ENCODE assay signal across 8 cellular contexts in genomic region chr3:122680381-122681293, GRCh38. TPM values are rescaled to one million over a fixed set of nuclear protein-coding genes. Genes with fewer than 3 reads are reported as not detected.
A peak's percentile ranks its signal among the peaks of the same experiment; 100 is the strongest.
DNase-seq lines count a peak whose midpoint lies in the region; ATAC-seq and TF ChIP-seq lines count a peak whose summit lies in the region.

TSS of gene PARP14 (plus strand) at chr3:122680839. CDS start at chr3:122680884, 45 bp downstream.

- POLR2A ChIA-PET in activated naive CD8-positive, alpha-beta T cell treated with anti-CD3 and anti-CD28 coated beads, Interleukin-2, amount 10 ng/mL, durations not matched to agents 7 days and 5 days (lab: Charles Lee) = interaction anchor here (0.6 to 5.3 kb wide), 16 partner anchors 12 to 297 kb away, joined by 3 to 160 read pairs (median 6); partner anchors contain the start of genes DTX3L, FAM162A, KPNA1 and PARP15

- peak within 1 kb of the TSS; percentile 96 for H3K4me3 Mint-ChIP-seq in activated naive CD8-positive, alpha-beta T cell treated with anti-CD3 and anti-CD28 coated beads, Interleukin-2, amount 10 ng/mL, durations not matched to agents 7 days and 5 days
- peak within 1 kb of the TSS; percentile 81 for H3K4me3 Mint-ChIP-seq in glutamatergic neuron (ENCODE audit: unreplicated experiment)
- peak within 1 kb of the TSS; percentile 93 for H3K4me3 Mint-ChIP-seq in osteocyte (ENCODE audit: unreplicated experiment)

- peaks cover 13 to 31% of the 10 kb centered on the region in 2 donors for H3K4me1 ChIP-seq in thyroid gland

- peaks cover 29% of the 10 kb centered on the region for H3K36me3 Mint-ChIP-seq in activated naive CD8-positive, alpha-beta T cell treated with anti-CD3 and anti-CD28 coated beads, Interleukin-2, amount 10 ng/mL, durations not matched to agents 7 days and 5 days
- H3K36me3 Mint-ChIP-seq in glutamatergic neuron (ENCODE audit: unreplicated experiment) (no peaks in the 10 kb centered on the region), osteocyte (ENCODE audit: unreplicated experiment) (peaks cover 6% of the 10 kb centered on the region)

- H3K4me3 ChIP-seq in thyroid gland (replicated peaks in 1 of 3) = peak within 1 kb of the TSS; percentile 17 to 88 (median 73)

- H3K4me1 Mint-ChIP-seq in activated naive CD8-positive, alpha-beta T cell treated with anti-CD3 and anti-CD28 coated beads, Interleukin-2, amount 10 ng/mL, durations not matched to agents 7 days and 5 days = peaks cover 49% of the 10 kb centered on the region
- H3K4me1 Mint-ChIP-seq in glutamatergic neuron (ENCODE audit: low read depth, unreplicated experiment) (peaks cover 4% of the 10 kb centered on the region), osteocyte (ENCODE audit: unreplicated experiment) (peaks cover 52% of the 10 kb centered on the region)

- H3K9me3 Mint-ChIP-seq in activated naive CD8-positive, alpha-beta T cell treated with anti-CD3 and anti-CD28 coated beads, Interleukin-2, amount 10 ng/mL, durations not matched to agents 7 days and 5 days = no peaks in the 10 kb centered on the region
- peaks cover 2% of the 10 kb centered on the region for H3K9me3 Mint-ChIP-seq in glutamatergic neuron (ENCODE audit: unreplicated experiment)
- H3K9me3 Mint-ChIP-seq in osteocyte (ENCODE audit: unreplicated experiment) = no peaks in the 10 kb centered on the region

- H3K27ac ChIP-seq in thyroid gland = peak within 1 kb of the TSS; percentile 95 to 99 (median 98)

- H3K27me3 ChIP-seq in thyroid gland = no peaks in the 10 kb centered on the region

- ATAC-seq in GM19023 (IDR thresholded peaks at IDR 0.05; ENCODE audit: unreplicated experiment) = peak; percentile 47
- peak; percentile 72 for ATAC-seq in activated naive CD8-positive, alpha-beta T cell treated with anti-CD3 and anti-CD28 coated beads, Interleukin-2, amount 10 ng/mL, durations not matched to agents 7 days and 5 days (ENCODE audit: low read depth)

- TF ChIP-seq CTCF in AG09319 (IDR thresholded peaks at IDR 0.05; ENCODE audit: low read depth, low read length) = no peak; the same call in 1 of the 2 replicates
- no peak for TF ChIP-seq CTCF in glutamatergic neuron (IDR thresholded peaks at IDR 0.05; ENCODE audit: partially characterized antibody, unreplicated experiment)
- no peak for TF ChIP-seq CTCF in osteocyte (IDR thresholded peaks at IDR 0.05)
- peak in 4 of 6 experiments; percentile 7 to 29 (median 29) for TF ChIP-seq CTCF in thyroid gland (IDR thresholded peaks at IDR 0.05)

- 0 to 2% methylated on average over 32 to 37 of the region's 66 CpGs for WGBS in thyroid gland, 2 donors

- DNase-seq in AG09319 (ENCODE audit: extremely low read depth, low read depth) (peak; percentile 30), HT1080 (ENCODE audit: low read depth) (peak; percentile 75), SW 1271 (lab: John Stamatoyannopoulos, UW) (peak; percentile 18 to 66), glutamatergic neuron (no peak), osteocyte (ENCODE audit: extremely low spot score, unreplicated experiment) (peak; percentile 90), thyroid gland (peak; percentile 73 to 74)
- peak; percentile 76 for DNase-seq in activated naive CD8-positive, alpha-beta T cell treated with anti-CD3 and anti-CD28 coated beads, Interleukin-2, amount 10 ng/mL, durations not matched to agents 7 days and 5 days

- TF ChIP-seq POLR2A in thyroid gland (IDR thresholded peaks at IDR 0.05) = peak in 1 of 2 donors; percentile 67

- H3K9me3 ChIP-seq in thyroid gland = no peaks in the 10 kb centered on the region

- intact Hi-C loops in thyroid gland (cut with DNase I) = loop anchor here (2.0 to 10.0 kb wide), 2 partner anchors 120 to 266 kb away; partner anchors contain the start of gene WDR5B

- H3K36me3 ChIP-seq in thyroid gland = peaks cover 5% of the 10 kb centered on the region in 2 donors

- no peaks in the 10 kb centered on the region for H3K27me3 Mint-ChIP-seq in activated naive CD8-positive, alpha-beta T cell treated with anti-CD3 and anti-CD28 coated beads, Interleukin-2, amount 10 ng/mL, durations not matched to agents 7 days and 5 days
- peaks cover 22% of the 10 kb centered on the region for H3K27me3 Mint-ChIP-seq in glutamatergic neuron (ENCODE audit: unreplicated experiment)
- H3K27me3 Mint-ChIP-seq in osteocyte (ENCODE audit: unreplicated experiment) = no peaks in the 10 kb centered on the region

- peak within 1 kb of the TSS; percentile 96 for H3K27ac Mint-ChIP-seq in activated naive CD8-positive, alpha-beta T cell treated with anti-CD3 and anti-CD28 coated beads, Interleukin-2, amount 10 ng/mL, durations not matched to agents 7 days and 5 days
- H3K27ac Mint-ChIP-seq in glutamatergic neuron (ENCODE audit: unreplicated experiment) = no peak within 1 kb of the TSS
- peak within 1 kb of the TSS; percentile 98 for H3K27ac Mint-ChIP-seq in osteocyte (ENCODE audit: unreplicated experiment)

RNA-seq across cellular contexts. Expression of gene PARP14, which starts in this region (rescaled TPM):
- 19.8 and 21.0 TPM in 2 replicates for total RNA-seq in HT1080 (2014; rRNA removed; shearing (Covaris generic))
- polyA plus RNA-seq in HT1080 (2015; cell fraction: cytosol; rRNA removed) = 6.8 and 9.5 TPM in 2 replicates
- 36.2 and 42.0 TPM in 2 replicates for polyA plus RNA-seq in HT1080 (2015; cell fraction: nucleus; rRNA removed)
- total RNA-seq in activated naive CD8-positive, alpha-beta T cell treated with anti-CD3 and anti-CD28 coated beads, Interleukin-2, amount 10 ng/mL, durations not matched to agents 7 days and 5 days = 100 to 1,000 TPM; 128 to 129 TPM
- total RNA-seq in glutamatergic neuron (ENCODE audit: unreplicated experiment) (0.05 TPM), osteocyte (48.1 and 48.4 TPM in 2 replicates), thyroid gland (100 to 1,000 TPM in 1 of 4 donors, 10 to 100 TPM in 3; 44.5 to 107 (median 69.4) TPM)

Comparison
In these comparisons a context has a peak if more than half of its experiments do, and no peak if none do; other contexts are left out.
1. RNA of gene PARP14 (total RNA-seq): 128 to 129 TPM in activated naive CD8-positive, alpha-beta T cell treated with anti-CD3 and anti-CD28 coated beads, Interleukin-2, amount 10 ng/mL, durations not matched to agents 7 days and 5 days, 44.5 to 107 TPM in thyroid gland, 48.1 to 48.4 TPM in osteocyte and 19.8 to 21.0 TPM in HT1080; 0.05 TPM in glutamatergic neuron (single experiment); every median in the first group is over 10 times any median in the second.
2. CTCF ChIP-seq: peak in thyroid gland (4 of 6); none in AG09319 (single experiment), glutamatergic neuron (single experiment) and osteocyte (single experiment).
3. Peak in every context shown above with its lines, with median percentiles within 50 percentile points of each other: H3K4me3 Mint-ChIP-seq.